Comparison of ENCODE assay signal across 1 cellular context in the genomic region with DNA sequence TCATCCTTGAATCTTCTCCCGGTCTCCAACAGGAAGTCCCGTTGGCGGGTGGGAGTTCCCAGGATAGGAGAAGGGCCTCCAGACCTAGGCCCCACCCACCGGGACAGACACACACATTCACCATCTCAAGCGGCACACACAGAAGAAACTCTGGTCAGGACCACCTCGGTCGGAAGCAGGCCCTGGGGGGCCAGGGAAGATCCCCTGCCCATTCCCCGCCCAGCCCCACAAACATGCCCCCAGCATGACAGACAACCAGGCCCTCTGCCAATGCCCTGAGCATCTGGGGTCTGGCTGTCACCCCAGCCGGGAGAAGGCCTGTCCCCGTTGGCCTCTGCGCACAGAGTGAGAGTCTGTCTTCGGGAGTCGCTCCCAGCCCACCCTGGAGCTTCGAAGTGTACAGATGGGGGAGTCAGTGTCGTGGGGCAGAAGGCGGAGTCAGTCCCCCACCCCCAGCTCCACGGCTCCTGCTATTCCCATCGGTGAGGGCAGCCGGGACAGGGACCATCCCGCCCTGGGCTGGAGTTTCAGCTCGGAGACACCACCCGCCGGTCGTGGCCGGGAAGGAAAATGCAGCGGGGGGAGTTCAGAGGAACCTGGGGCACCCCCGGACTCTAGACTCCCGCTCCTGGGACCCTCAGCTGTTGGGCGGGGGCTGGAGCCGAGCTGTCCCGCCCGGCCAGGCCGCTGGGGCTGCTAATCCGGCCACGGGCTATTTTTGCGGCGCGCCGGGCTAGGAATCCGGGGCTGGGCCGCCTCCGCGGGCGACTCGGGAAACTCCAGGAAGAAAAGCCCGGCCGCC.
TF ChIP-seq lines count a peak whose summit lies in the region.

No MANE protein-coding gene starts in this region.

TF ChIP-seq in HepG2, 621 proteins besides CTCF, POLR2A, EP300 and RAD21 (continued from another document and continues in another):
- TF ChIP-seq, protein P1, sequence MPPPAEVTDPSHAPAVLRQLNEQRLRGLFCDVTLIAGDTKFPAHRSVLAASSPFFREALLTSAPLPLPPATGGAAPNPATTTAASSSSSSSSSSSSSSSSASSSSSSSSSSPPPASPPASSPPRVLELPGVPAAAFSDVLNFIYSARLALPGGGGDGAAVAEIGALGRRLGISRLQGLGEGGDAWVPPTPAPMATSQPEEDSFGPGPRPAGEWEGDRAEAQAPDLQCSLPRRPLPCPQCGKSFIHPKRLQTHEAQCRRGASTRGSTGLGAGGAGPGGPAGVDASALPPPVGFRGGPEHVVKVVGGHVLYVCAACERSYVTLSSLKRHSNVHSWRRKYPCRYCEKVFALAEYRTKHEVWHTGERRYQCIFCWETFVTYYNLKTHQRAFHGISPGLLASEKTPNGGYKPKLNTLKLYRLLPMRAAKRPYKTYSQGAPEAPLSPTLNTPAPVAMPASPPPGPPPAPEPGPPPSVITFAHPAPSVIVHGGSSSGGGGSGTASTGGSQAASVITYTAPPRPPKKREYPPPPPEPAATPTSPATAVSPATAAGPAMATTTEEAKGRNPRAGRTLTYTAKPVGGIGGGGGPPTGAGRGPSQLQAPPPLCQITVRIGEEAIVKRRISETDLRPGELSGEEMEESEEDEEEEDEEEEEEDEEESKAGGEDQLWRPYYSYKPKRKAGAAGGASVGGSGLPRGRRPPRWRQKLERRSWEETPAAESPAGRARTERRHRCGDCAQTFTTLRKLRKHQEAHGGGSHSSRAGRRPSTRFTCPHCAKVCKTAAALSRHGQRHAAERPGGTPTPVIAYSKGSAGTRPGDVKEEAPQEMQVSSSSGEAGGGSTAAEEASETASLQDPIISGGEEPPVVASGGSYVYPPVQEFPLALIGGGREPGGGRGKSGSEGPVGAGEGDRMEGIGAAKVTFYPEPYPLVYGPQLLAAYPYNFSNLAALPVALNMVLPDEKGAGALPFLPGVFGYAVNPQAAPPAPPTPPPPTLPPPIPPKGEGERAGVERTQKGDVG (CRISPR knock-in tag; IDR thresholded peaks at IDR 0.05; ENCODE audit: borderline replicate concordance): peak; percentile 58; the same call in 1 of the 2 replicates
- TF ChIP-seq HMGA1 (CRISPR knock-in tag; conservative IDR thresholded peaks at IDR 0.05): no peak
- TF ChIP-seq TGIF2 (CRISPR knock-in tag; IDR thresholded peaks at IDR 0.05): 0 out of 2 replicates have a peak, but pooled peaks have one; percentile 26
- peak; percentile 43; the same call in 1 of the 2 replicates for TF ChIP-seq RBFOX2 (IDR thresholded peaks at IDR 0.05; ENCODE audit: low read depth, low read length)
- TF ChIP-seq, protein P2, sequence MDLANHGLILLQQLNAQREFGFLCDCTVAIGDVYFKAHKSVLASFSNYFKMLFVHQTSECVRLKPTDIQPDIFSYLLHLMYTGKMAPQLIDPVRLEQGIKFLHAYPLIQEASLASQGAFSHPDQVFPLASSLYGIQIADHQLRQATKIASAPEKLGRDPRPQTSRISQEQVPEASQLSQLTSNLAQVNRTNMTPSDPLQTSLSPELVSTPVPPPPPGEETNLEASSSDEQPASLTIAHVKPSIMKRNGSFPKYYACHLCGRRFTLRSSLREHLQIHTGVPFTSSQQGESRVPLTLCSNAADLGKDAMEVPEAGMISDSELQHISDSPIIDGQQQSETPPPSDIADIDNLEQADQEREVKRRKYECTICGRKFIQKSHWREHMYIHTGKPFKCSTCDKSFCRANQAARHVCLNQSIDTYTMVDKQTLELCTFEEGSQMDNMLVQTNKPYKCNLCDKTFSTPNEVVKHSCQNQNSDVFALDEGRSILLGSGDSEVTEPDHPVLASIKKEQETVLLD (CRISPR knock-in tag; IDR thresholded peaks at IDR 0.05; ENCODE audit: low read depth): 0 out of 2 replicates have a peak, but pooled peaks have one; percentile 25
- no peak for TF ChIP-seq ZEB1 (IDR thresholded peaks at IDR 0.05; ENCODE audit: insufficient replicate concordance, low read depth)
- TF ChIP-seq NRL (CRISPR knock-in tag; IDR thresholded peaks at IDR 0.05; ENCODE audit: borderline replicate concordance): peak; percentile 66; the same call in 1 of the 2 replicates
- peak; percentile 12 for TF ChIP-seq TEAD3 (CRISPR knock-in tag; optimal IDR thresholded peaks at IDR 0.05; ENCODE audit: borderline replicate concordance)
- TF ChIP-seq, protein P3, sequence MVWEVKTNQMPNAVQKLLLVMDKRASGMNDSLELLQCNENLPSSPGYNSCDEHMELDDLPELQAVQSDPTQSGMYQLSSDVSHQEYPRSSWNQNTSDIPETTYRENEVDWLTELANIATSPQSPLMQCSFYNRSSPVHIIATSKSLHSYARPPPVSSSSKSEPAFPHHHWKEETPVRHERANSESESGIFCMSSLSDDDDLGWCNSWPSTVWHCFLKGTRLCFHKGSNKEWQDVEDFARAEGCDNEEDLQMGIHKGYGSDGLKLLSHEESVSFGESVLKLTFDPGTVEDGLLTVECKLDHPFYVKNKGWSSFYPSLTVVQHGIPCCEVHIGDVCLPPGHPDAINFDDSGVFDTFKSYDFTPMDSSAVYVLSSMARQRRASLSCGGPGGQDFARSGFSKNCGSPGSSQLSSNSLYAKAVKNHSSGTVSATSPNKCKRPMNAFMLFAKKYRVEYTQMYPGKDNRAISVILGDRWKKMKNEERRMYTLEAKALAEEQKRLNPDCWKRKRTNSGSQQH (CRISPR knock-in tag; IDR thresholded peaks at IDR 0.05; ENCODE audit: low read depth): 0 out of 2 replicates have a peak, but pooled peaks have one; percentile 31
- no peak for TF ChIP-seq MAFG (CRISPR knock-in tag; IDR thresholded peaks at IDR 0.05)
- TF ChIP-seq, protein P4, sequence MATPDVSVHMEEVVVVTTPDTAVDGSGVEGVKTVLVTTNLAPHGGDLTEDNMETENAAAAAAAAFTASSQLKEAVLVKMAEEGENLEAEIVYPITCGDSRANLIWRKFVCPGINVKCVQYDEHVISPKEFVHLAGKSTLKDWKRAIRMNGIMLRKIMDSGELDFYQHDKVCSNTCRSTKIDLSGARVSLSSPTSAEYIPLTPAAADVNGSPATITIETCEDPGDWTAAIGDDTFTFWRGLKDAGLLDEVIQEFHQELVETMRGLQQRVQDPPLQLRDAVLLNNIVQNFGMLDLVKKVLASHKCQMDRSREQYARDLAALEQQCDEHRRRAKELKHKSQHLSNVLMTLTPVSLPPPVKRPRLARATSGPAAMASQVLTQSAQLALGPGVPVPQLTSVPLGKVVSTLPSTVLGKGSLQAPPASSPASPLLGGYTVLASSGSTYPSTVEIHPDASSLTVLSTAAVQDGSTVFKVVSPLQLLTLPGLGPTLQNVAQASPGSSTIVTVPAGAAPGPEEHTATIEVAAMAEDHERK (CRISPR knock-in tag; IDR thresholded peaks at IDR 0.05; ENCODE audit: low read depth): no peak
- TF ChIP-seq SP2 (CRISPR knock-in tag; IDR thresholded peaks at IDR 0.05): no peak
- no peak for TF ChIP-seq RFX1 (IDR thresholded peaks at IDR 0.05)
- no peak for TF ChIP-seq ZNF562 (CRISPR knock-in tag; IDR thresholded peaks at IDR 0.05; ENCODE audit: borderline replicate concordance)
- peak; percentile 16; the same call in 1 of the 2 replicates for TF ChIP-seq MTA1 (CRISPR knock-in tag; IDR thresholded peaks at IDR 0.05; ENCODE audit: borderline replicate concordance)
- TF ChIP-seq GABPA (IDR thresholded peaks at IDR 0.05; ENCODE audit: low read depth, low read length): no peak
- peak; percentile 38; the same call in 1 of the 2 replicates for TF ChIP-seq GABPA (CRISPR knock-in tag; IDR thresholded peaks at IDR 0.05; ENCODE audit: low read depth)
- no peak for TF ChIP-seq ZNF253 (CRISPR knock-in tag; IDR thresholded peaks at IDR 0.05; ENCODE audit: borderline replicate concordance)
- peak; percentile 55 for TF ChIP-seq SP4 (CRISPR knock-in tag; IDR thresholded peaks at IDR 0.05)
- no peak for TF ChIP-seq CBX5 (CRISPR knock-in tag; IDR thresholded peaks at IDR 0.05; ENCODE audit: borderline replicate concordance)
- peak; percentile 43; the same call in 1 of the 2 replicates for TF ChIP-seq ZNF235 (CRISPR knock-in tag; IDR thresholded peaks at IDR 0.05; ENCODE audit: borderline replicate concordance)
- TF ChIP-seq, protein P5, sequence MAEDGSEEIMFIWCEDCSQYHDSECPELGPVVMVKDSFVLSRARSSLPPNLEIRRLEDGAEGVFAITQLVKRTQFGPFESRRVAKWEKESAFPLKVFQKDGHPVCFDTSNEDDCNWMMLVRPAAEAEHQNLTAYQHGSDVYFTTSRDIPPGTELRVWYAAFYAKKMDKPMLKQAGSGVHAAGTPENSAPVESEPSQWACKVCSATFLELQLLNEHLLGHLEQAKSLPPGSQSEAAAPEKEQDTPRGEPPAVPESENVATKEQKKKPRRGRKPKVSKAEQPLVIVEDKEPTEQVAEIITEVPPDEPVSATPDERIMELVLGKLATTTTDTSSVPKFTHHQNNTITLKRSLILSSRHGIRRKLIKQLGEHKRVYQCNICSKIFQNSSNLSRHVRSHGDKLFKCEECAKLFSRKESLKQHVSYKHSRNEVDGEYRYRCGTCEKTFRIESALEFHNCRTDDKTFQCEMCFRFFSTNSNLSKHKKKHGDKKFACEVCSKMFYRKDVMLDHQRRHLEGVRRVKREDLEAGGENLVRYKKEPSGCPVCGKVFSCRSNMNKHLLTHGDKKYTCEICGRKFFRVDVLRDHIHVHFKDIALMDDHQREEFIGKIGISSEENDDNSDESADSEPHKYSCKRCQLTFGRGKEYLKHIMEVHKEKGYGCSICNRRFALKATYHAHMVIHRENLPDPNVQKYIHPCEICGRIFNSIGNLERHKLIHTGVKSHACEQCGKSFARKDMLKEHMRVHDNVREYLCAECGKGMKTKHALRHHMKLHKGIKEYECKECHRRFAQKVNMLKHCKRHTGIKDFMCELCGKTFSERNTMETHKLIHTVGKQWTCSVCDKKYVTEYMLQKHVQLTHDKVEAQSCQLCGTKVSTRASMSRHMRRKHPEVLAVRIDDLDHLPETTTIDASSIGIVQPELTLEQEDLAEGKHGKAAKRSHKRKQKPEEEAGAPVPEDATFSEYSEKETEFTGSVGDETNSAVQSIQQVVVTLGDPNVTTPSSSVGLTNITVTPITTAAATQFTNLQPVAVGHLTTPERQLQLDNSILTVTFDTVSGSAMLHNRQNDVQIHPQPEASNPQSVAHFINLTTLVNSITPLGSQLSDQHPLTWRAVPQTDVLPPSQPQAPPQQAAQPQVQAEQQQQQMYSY (CRISPR knock-in tag; IDR thresholded peaks at IDR 0.05): no peak
- TF ChIP-seq, protein P6, sequence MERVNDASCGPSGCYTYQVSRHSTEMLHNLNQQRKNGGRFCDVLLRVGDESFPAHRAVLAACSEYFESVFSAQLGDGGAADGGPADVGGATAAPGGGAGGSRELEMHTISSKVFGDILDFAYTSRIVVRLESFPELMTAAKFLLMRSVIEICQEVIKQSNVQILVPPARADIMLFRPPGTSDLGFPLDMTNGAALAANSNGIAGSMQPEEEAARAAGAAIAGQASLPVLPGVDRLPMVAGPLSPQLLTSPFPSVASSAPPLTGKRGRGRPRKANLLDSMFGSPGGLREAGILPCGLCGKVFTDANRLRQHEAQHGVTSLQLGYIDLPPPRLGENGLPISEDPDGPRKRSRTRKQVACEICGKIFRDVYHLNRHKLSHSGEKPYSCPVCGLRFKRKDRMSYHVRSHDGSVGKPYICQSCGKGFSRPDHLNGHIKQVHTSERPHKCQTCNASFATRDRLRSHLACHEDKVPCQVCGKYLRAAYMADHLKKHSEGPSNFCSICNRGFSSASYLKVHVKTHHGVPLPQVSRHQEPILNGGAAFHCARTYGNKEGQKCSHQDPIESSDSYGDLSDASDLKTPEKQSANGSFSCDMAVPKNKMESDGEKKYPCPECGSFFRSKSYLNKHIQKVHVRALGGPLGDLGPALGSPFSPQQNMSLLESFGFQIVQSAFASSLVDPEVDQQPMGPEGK (CRISPR knock-in tag; IDR thresholded peaks at IDR 0.05): peak; percentile 52; the same call in 1 of the 2 replicates
- TF ChIP-seq, protein P7, sequence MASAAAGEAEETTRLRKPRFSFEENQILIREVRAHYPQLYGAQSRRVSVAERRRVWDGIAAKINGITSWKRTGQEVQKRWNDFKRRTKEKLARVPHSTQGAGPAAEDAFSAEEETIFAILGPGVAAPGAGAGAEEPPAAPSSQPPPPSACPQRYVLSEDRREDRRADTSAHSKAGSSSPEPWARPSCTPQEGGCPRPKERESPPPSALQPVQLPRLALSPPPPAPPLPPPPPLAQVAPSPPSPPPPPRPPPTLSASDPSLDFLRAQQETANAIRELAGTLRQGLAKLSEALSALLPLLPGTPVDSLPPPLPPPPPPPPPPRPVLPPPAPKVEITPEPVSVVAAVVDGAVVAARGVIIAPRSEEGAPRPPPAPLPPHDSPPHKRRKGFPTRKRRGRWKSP (CRISPR knock-in tag; IDR thresholded peaks at IDR 0.05): 0 out of 2 replicates have a peak, but pooled peaks have one; percentile 40
- TF ChIP-seq TAF1 (CRISPR knock-in tag; IDR thresholded peaks at IDR 0.05): peak; percentile 24; the same call in 1 of the 2 replicates
- TF ChIP-seq ZFYVE20 (CRISPR knock-in tag; IDR thresholded peaks at IDR 0.05; ENCODE audit: borderline replicate concordance, low read depth): no peak
- TF ChIP-seq RXRA (CRISPR knock-in tag; IDR thresholded peaks at IDR 0.05): peak; percentile 28; the same call in 1 of the 2 replicates
- TF ChIP-seq, protein P8, sequence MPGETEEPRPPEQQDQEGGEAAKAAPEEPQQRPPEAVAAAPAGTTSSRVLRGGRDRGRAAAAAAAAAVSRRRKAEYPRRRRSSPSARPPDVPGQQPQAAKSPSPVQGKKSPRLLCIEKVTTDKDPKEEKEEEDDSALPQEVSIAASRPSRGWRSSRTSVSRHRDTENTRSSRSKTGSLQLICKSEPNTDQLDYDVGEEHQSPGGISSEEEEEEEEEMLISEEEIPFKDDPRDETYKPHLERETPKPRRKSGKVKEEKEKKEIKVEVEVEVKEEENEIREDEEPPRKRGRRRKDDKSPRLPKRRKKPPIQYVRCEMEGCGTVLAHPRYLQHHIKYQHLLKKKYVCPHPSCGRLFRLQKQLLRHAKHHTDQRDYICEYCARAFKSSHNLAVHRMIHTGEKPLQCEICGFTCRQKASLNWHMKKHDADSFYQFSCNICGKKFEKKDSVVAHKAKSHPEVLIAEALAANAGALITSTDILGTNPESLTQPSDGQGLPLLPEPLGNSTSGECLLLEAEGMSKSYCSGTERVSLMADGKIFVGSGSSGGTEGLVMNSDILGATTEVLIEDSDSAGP (CRISPR knock-in tag; IDR thresholded peaks at IDR 0.05; ENCODE audit: borderline replicate concordance): peak; percentile 39; the same call in 1 of the 2 replicates
- 0 out of 2 replicates have a peak, but pooled peaks have one; percentile 34 for TF ChIP-seq ZNF816 (CRISPR knock-in tag; IDR thresholded peaks at IDR 0.05; ENCODE audit: borderline replicate concordance)
- TF ChIP-seq RXRB (CRISPR knock-in tag; IDR thresholded peaks at IDR 0.05; ENCODE audit: borderline replicate concordance): no peak
- TF ChIP-seq KLF13 (CRISPR knock-in tag; IDR thresholded peaks at IDR 0.05): no peak
- TF ChIP-seq ASH2L (IDR thresholded peaks at IDR 0.05; ENCODE audit: insufficient read length, low read depth, low read length): peak; percentile 30
